Comparison of ENCODE assay signal across 13 cellular contexts in genomic region chr2:118459425-118459824, GRCh38.
"Had no signal": no experiment of that assay in that cellular context is flagged by ENCODE, and none has a peak within 500 bp of the region (broad histone marks: within the 10 kb centered on the region; RNA-seq: fewer than 3 reads in every experiment).

No MANE protein-coding gene starts in this region.

- ATAC-seq: gastrocnemius medialis; heart right ventricle; left lobe of liver; pancreas; stimulated activated memory B cell treated with anti-CD40 and anti-IgM and Interleukin-4, amounts not matched to agents 10 μg/mL and 1 μg/mL and 100 μg/mL, for 72 hours had no signal

- DNase-seq: activated B cell treated with CpG ODN at 0.5 μM for 24 hours; activated CD4-positive, alpha-beta T cell treated with anti-CD3 and anti-CD28 coated beads for 48 hours; activated naive CD4-positive, alpha-beta T cell; anterior cingulate cortex; effector CD8-positive, alpha-beta T cell; gastrocnemius medialis; heart right ventricle; midbrain; pancreas; T-helper 2 cell; thyroid gland had no signal

- H3K27me3 ChIP-seq: pancreas, thyroid gland had no signal

- H3K4me3 ChIP-seq: gastrocnemius medialis, heart right ventricle, pancreas, thyroid gland had no signal

- H3K9me3 ChIP-seq: gastrocnemius medialis, heart right ventricle, pancreas, thyroid gland had no signal

- H3K36me3 ChIP-seq: gastrocnemius medialis, heart right ventricle, pancreas, thyroid gland had no signal

- H3K27ac ChIP-seq: gastrocnemius medialis, heart right ventricle, pancreas, thyroid gland had no signal

- H3K4me1 ChIP-seq: gastrocnemius medialis, heart right ventricle, pancreas, thyroid gland had no signal
